ENCODE assay signal across 1 cellular context in the genomic region with DNA sequence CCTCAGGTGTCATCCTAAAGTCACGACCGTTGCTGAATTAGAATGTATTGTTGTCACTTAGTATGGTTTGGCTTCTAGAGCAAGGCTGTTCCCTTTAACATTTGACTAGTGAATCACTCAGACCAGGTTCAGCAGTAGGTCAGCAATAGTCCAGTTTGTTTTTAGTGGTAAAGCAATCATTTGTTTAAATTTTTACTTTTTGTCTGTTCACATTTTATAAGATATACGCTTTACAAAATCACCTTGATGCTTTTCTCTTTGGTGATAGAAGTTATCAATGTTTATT.
TF ChIP-seq lines count a peak whose summit lies in the region.

No MANE protein-coding gene starts in this region.

TF ChIP-seq in HepG2, 621 proteins besides CTCF, POLR2A, EP300 and RAD21:
- peak; percentile 67 for TF ChIP-seq RARA (CRISPR knock-in tag; IDR thresholded peaks at IDR 0.05)
- no peak for TF ChIP-seq HDAC6 (IDR thresholded peaks at IDR 0.05; ENCODE audit: low read depth, low read length)
